16 cellular contexts compared by ENCODE assay signal in genomic region chr1:117321680-117322609, GRCh38. TPM values are rescaled to one million over a fixed set of nuclear protein-coding genes. Genes with fewer than 3 reads are reported as not detected.
DNase-seq lines count a peak whose midpoint lies in the region; ATAC-seq, FAIRE-seq and TF ChIP-seq lines count a peak whose summit lies in the region.
"Had no signal": no experiment of that assay in that cellular context is flagged by ENCODE, and none has a peak within 500 bp of the region (broad histone marks: within the 10 kb centered on the region; RNA-seq: fewer than 3 reads in every experiment).

No MANE protein-coding gene starts in this region.

- no peaks in the 10 kb centered on the region for H3K9me3 Mint-ChIP-seq in nephron progenitor cell
- H3K9me3 Mint-ChIP-seq in activated CD4-positive, alpha-beta memory T cell treated with anti-CD3 and anti-CD28 coated beads for 36 hours: no peaks in the 10 kb centered on the region

- H3K9ac ChIP-seq in H1 (replicated peaks in 1 of 4; ENCODE audit: extremely low read depth in 1 of 4, low read depth in 3 of 4, low read length in 3 of 4): no peak overlapping the region
- H3K9ac ChIP-seq: GM23248 had no signal

- H4K91ac ChIP-seq in H1 (replicated peaks; ENCODE audit: insufficient read length, low read length): no peak overlapping the region

- peak overlapping the region; percentile 10 for H3K27ac Mint-ChIP-seq in nephron progenitor cell
- no peak overlapping the region for H3K27ac Mint-ChIP-seq in activated CD4-positive, alpha-beta memory T cell treated with anti-CD3 and anti-CD28 coated beads for 36 hours

- H4K8ac ChIP-seq in H1 (ENCODE audit: extremely low read depth, insufficient read depth, low read length): no peak overlapping the region

- H2AK5ac ChIP-seq in H1 (ENCODE audit: low read depth, low read length): no peak overlapping the region

- H3K4me2 ChIP-seq in H1 (ENCODE audit: insufficient read depth in 1 of 2, low read depth in 2 of 2, low read length in 2 of 2): no peak overlapping the region

- H3K36me3 ChIP-seq in HEK293 (ENCODE audit: control insufficient read depth in 2 of 2, insufficient read depth in 1 of 2, low read length in 2 of 2) (no peaks in the 10 kb centered on the region), H1 (ENCODE audit: control insufficient read depth in 2 of 4, insufficient read depth in 4 of 4, low read length in 3 of 4) (no peaks in the 10 kb centered on the region), tibial artery (no peaks in the 10 kb centered on the region)

- H3K27me3 ChIP-seq in H1 (replicated peaks in 1 of 4; ENCODE audit: control insufficient read depth in 3 of 4, extremely low read depth in 1 of 4, insufficient read depth in 3 of 4, low read length in 3 of 4): no peaks in the 10 kb centered on the region
- H3K27me3 ChIP-seq in tibial artery: no peaks in the 10 kb centered on the region

- H2BK120ac ChIP-seq in H1 (replicated peaks; ENCODE audit: low read depth, low read length): no peak overlapping the region

- H2AFZ ChIP-seq in H1 (ENCODE audit: low read length): no peak overlapping the region
- H2AFZ ChIP-seq: GM23248 had no signal

- FAIRE-seq in H1 (lab: Jason Lieb, UNC): no peak

- DNase-seq in H1 (ENCODE audit: low read depth in 1 of 2, low spot score in 2 of 2): no peak
- no peak for DNase-seq in left cardiac atrium
- DNase-seq in nephron progenitor cell: no peak
- DNase-seq in activated CD4-positive, alpha-beta memory T cell treated with anti-CD3 and anti-CD28 coated beads for 36 hours: no peak
- no peak for DNase-seq in tibial artery
- no peak for DNase-seq in iPS-NIHi11 (ENCODE audit: low spot score)
- DNase-seq: AML-193, GM23248, KG1, NCI-H1048, NCI-H2107, NCI-H748 treated with DMSO at 0.1 percent for 48 hours, SHP77 had no signal

- H3K36me3 Mint-ChIP-seq in nephron progenitor cell (ENCODE audit: low read depth): no peaks in the 10 kb centered on the region
- H3K36me3 Mint-ChIP-seq in activated CD4-positive, alpha-beta memory T cell treated with anti-CD3 and anti-CD28 coated beads for 36 hours: no peaks in the 10 kb centered on the region

- no peak overlapping the region for H3K23ac ChIP-seq in H1 (ENCODE audit: insufficient read length)

- peaks cover 8% of the 10 kb centered on the region for H3K27me3 Mint-ChIP-seq in nephron progenitor cell (ENCODE audit: low read depth, poor library complexity)
- peaks cover 13% of the 10 kb centered on the region for H3K27me3 Mint-ChIP-seq in activated CD4-positive, alpha-beta memory T cell treated with anti-CD3 and anti-CD28 coated beads for 36 hours

- no peak overlapping the region for H3K4ac ChIP-seq in H1 (replicated peaks; ENCODE audit: insufficient read length, low read depth, low read length)

- H3K9me3 ChIP-seq in HEK293 (ENCODE audit: control insufficient read depth, insufficient read depth, low read depth, low read length) (no peaks in the 10 kb centered on the region), H1 (ENCODE audit: insufficient read depth in 2 of 2, low read depth in 1 of 2, low read length in 1 of 2) (no peaks in the 10 kb centered on the region), tibial artery (no peaks in the 10 kb centered on the region)

- peaks cover 22% of the 10 kb centered on the region for H3K4me1 Mint-ChIP-seq in nephron progenitor cell
- H3K4me1 Mint-ChIP-seq in activated CD4-positive, alpha-beta memory T cell treated with anti-CD3 and anti-CD28 coated beads for 36 hours (ENCODE audit: low read depth): no peaks in the 10 kb centered on the region

- no peak overlapping the region for H2BK12ac ChIP-seq in H1 (ENCODE audit: low read depth, low read length)

- intact Hi-C loops in left cardiac atrium (cut with DNase I) (loop anchor here in 1 of 2 donors (5.0 kb wide), 1 partner anchor 45 kb away; the partner anchor contains the start of gene MAN1A2), tibial artery (cut with DNase I; ENCODE audit: low total_unique reads) (no loop called here)
- intact Hi-C loops in activated CD4-positive, alpha-beta memory T cell treated with anti-CD3 and anti-CD28 coated beads for 36 hours (cut with micrococcal nuclease): no loop called here

- H3K4me3 ChIP-seq in HEK293 (ENCODE audit: low read depth, low read length) (no peak overlapping the region), H1 (ENCODE audit: extremely low read depth in 1 of 4, insufficient read depth in 2 of 4, low read depth in 3 of 4, low read length in 4 of 4) (no peak overlapping the region), tibial artery (no peak overlapping the region)
- H3K4me3 ChIP-seq: GM23248 had no signal

- no peaks in the 10 kb centered on the region for H3K4me1 ChIP-seq in HEK293 (ENCODE audit: control insufficient read depth, insufficient read depth, low read length)
- H3K4me1 ChIP-seq in H1 (replicated peaks in 1 of 4; ENCODE audit: control insufficient read depth in 3 of 4, insufficient read depth in 4 of 4, low read length in 3 of 4): peaks cover 0 to 4% (median 2%) of the 10 kb centered on the region in 4 experiments; a peak in 2 of 7 replicates
- H3K4me1 ChIP-seq in tibial artery: peaks cover 0 to 12% (median 0%) of the 10 kb centered on the region in 4 donors

- H3K4me3 Mint-ChIP-seq in nephron progenitor cell: no peak overlapping the region
- no peak overlapping the region for H3K4me3 Mint-ChIP-seq in activated CD4-positive, alpha-beta memory T cell treated with anti-CD3 and anti-CD28 coated beads for 36 hours

- CTCF ChIA-PET in HEK293 (lab: Yijun Ruan, JAX) (interaction anchor here (0.6 to 1.4 kb wide), 6 partner anchors 9 to 375 kb away, joined by 3 to 4 read pairs (median 3); no protein-coding TSS in a partner anchor), H1 (lab: Charles Lee; ENCODE audit: partially characterized antibody) (interaction anchor here (0.8 to 2.1 kb wide), 8 partner anchors 10 to 436 kb away, joined by 3 to 9 read pairs (median 4); no protein-coding TSS in a partner anchor)
- CTCF ChIA-PET in activated CD4-positive, alpha-beta memory T cell treated with anti-CD3 and anti-CD28 coated beads for 36 hours (lab: Charles Lee): interaction anchor here (0.8 to 1.2 kb wide), 2 partner anchors 9 to 191 kb away, joined by 3 read pairs; no protein-coding TSS in a partner anchor

- H4K5ac ChIP-seq in H1 (ENCODE audit: insufficient read length, low read depth, low read length): no peak overlapping the region

- no peak overlapping the region for H3K56ac ChIP-seq in H1 (replicated peaks; ENCODE audit: insufficient read length, low read depth, low read length)

- ATAC-seq in left cardiac atrium (peak; percentile 85 to 88), GM18858 (IDR thresholded peaks at IDR 0.05; ENCODE audit: unreplicated experiment) (no peak)
- ATAC-seq: Panc1 had no signal

- TF ChIP-seq POLR2A in H1 (IDR thresholded peaks at IDR 0.05; ENCODE audit: control extremely low read depth in 1 of 2, low read depth in 2 of 2, low read length in 2 of 2): no peak

- H2BK15ac ChIP-seq in H1 (ENCODE audit: low read length): no peak overlapping the region

- TF ChIP-seq CTCF in HEK293 (tag by site-specific recombination; IDR thresholded peaks at IDR 0.05) (no peak), H1 (IDR thresholded peaks at IDR 0.05; ENCODE audit: control extremely low read depth in 1 of 3, insufficient read depth in 1 of 3, low read depth in 1 of 3, low read length in 3 of 3) (no peak), nephron progenitor cell (IDR thresholded peaks at IDR 0.05) (no peak), tibial artery (IDR thresholded peaks at IDR 0.05) (no peak)

- no peak for TF ChIP-seq RAD21 in H1 (IDR thresholded peaks at IDR 0.05 in 1 of 2, conservative IDR thresholded peaks at IDR 0.05 in 1 of 2; ENCODE audit: low read depth in 2 of 2, low read length in 2 of 2)

- WGBS in H1 (ENCODE audit: extremely low coverage in 1 of 2, insufficient coverage in 1 of 2, insufficient read length in 1 of 2, insufficient replicate concordance in 2 of 2, low coverage in 1 of 2, low lambda C conversion rate in 2 of 2, missing lambda C conversion rate in 1 of 2), 2 experiments: 75% methylated on average over 5 of the region's 5 CpGs; no CpG with 5 or more reads in 1 of the 2 experiments

- no peak overlapping the region for H3K14ac ChIP-seq in H1 (ENCODE audit: insufficient read length)

- H2BK20ac ChIP-seq in H1 (ENCODE audit: low read length): no peak overlapping the region

- H3K18ac ChIP-seq in H1 (ENCODE audit: extremely low read depth, low read length): no peak overlapping the region

- POLR2A ChIA-PET in HEK293 (lab: Yijun Ruan, JAX): interaction anchor here (0.9 kb wide), 1 partner anchor 45 kb away, joined by 3 read pairs; the partner anchor contains the start of gene MAN1A2
- POLR2A ChIA-PET in H1 (lab: Charles Lee; ENCODE audit: partially characterized antibody): interaction anchor here (0.7 kb wide), 1 partner anchor 10 kb away, joined by 3 read pairs; no protein-coding TSS in a partner anchor
- POLR2A ChIA-PET in activated CD4-positive, alpha-beta memory T cell treated with anti-CD3 and anti-CD28 coated beads for 36 hours (lab: Charles Lee): no interaction called here

- H3K27ac ChIP-seq in HEK293 (ENCODE audit: extremely low read depth, low read depth, low read length): no peak overlapping the region; the same call in 1 of the 2 replicates
- H3K27ac ChIP-seq in H1 (ENCODE audit: low read depth, low read length): no peak overlapping the region
- H3K27ac ChIP-seq in tibial artery: no peak overlapping the region
- H3K27ac ChIP-seq: GM23248 had no signal

- H3K23me2 ChIP-seq in H1 (ENCODE audit: low read depth, low read length): no peaks in the 10 kb centered on the region

- H4K20me1 ChIP-seq in H1 (replicated peaks in 1 of 2; ENCODE audit: control insufficient read depth in 1 of 2, insufficient read depth in 2 of 2, low read length in 2 of 2): no peaks in the 10 kb centered on the region

- H3K79me2 ChIP-seq in H1 (ENCODE audit: control insufficient read depth in 1 of 2, insufficient read depth in 2 of 2, low read length in 2 of 2): no peaks in the 10 kb centered on the region

- no peak overlapping the region for H2BK5ac ChIP-seq in H1 (ENCODE audit: low read depth, low read length)

- H3K79me1 ChIP-seq in H1 (ENCODE audit: low read depth, low read length): no peaks in the 10 kb centered on the region

- no peak for TF ChIP-seq EP300 in H1 (IDR thresholded peaks at IDR 0.05; ENCODE audit: borderline replicate concordance in 1 of 2, low read depth in 2 of 2, low read length in 2 of 2)

TF ChIP-seq in H1, 55 proteins besides CTCF, POLR2A, EP300 and RAD21 (continues in another document):
- TF ChIP-seq CEBPB (IDR thresholded peaks at IDR 0.05; ENCODE audit: low read depth, low read length): 0 out of 2 replicates have a peak, but pooled peaks have one; percentile 38

RNA-seq across cellular contexts. Expression of gene MAN1A2, which starts 45.3 kb away (rescaled TPM):
- total RNA-seq in H1 (2021; fragmentation: NEBNext Ultra II Directional; extraction: Animal tissue kit (Norgen Biotek cat#: 25700)): 18.8 and 19.1 TPM in 2 replicates
- 5.2 and 5.5 TPM in 2 replicates for polyA plus RNA-seq in H1 (2011; rRNA removed)
- polyA plus RNA-seq in H1 (2011; cell fraction: cytosol; rRNA removed): 4.7 TPM
- polyA plus RNA-seq in H1 (2011; cell fraction: nucleus; rRNA removed): 4.1 TPM
- 3.9 to 11.4 TPM (median 8.4 TPM) in 4 replicates for polyA plus RNA-seq in H1 (2012, experiment 1 of 2)
- 0.50 TPM for polyA plus RNA-seq in H1 (2012, experiment 2 of 2)
- polyA plus RNA-seq in H1 (2013, experiment 1 of 2): 13.0 TPM
- 13.1 TPM for polyA plus RNA-seq in H1 (2013, experiment 2 of 2)
- polyA minus RNA-seq in H1 (2011; rRNA and poly(A)+ RNA removed): 18.3 and 21.1 TPM in 2 replicates
- polyA minus RNA-seq in H1 (2011; cell fraction: cytosol; rRNA and poly(A)+ RNA removed): 10.4 TPM
- 29.8 TPM for polyA minus RNA-seq in H1 (2011; cell fraction: nucleus; rRNA and poly(A)+ RNA removed)
- total RNA-seq in left cardiac atrium: 10 to 100 TPM; 36.3 TPM
- total RNA-seq in activated CD4-positive, alpha-beta memory T cell treated with anti-CD3 and anti-CD28 coated beads for 36 hours: 10 to 100 TPM; 18.3 to 22.5 TPM
